Comparison of ENCODE assay signal across 14 cellular contexts in genomic region chr6:20266851-20267608, GRCh38. TPM values are rescaled to one million over a fixed set of nuclear protein-coding genes. Genes with fewer than 3 reads are reported as not detected.
DNase-seq lines count a peak whose midpoint lies in the region; ATAC-seq, FAIRE-seq and TF ChIP-seq lines count a peak whose summit lies in the region.
"Had no signal": no experiment of that assay in that cellular context is flagged by ENCODE, and none has a peak within 500 bp of the region (broad histone marks: within the 10 kb centered on the region; RNA-seq: fewer than 3 reads in every experiment).

No MANE protein-coding gene starts in this region.

- intact Hi-C loops in CD14-positive monocyte (cut with micrococcal nuclease) (no loop called here), HepG2 (cut with micrococcal nuclease; ENCODE audit: unreplicated experiment) (loop anchor here (10.0 kb wide), 1 partner anchor 962 kb away; no protein-coding TSS in a partner anchor)

- H3K79me2 ChIP-seq in HepG2 (ENCODE audit: insufficient read depth, low read length), result no peaks in the 10 kb centered on the region

- no peak overlapping the region for H3K27ac ChIP-seq in HepG2 (ENCODE audit: extremely low read length, insufficient read depth, low read length)

- DNase-seq in CD14-positive monocyte (ENCODE audit: low spot score) (no peak), T-helper 17 cell (no peak), HepG2 (ENCODE audit: low spot score) (no peak), NCI-H2196 (lab: John Stamatoyannopoulos, UW; ENCODE audit: unreplicated experiment) (no peak), Kasumi-1 (lab: John Stamatoyannopoulos, UW) (no peak)
- DNase-seq in effector CD4-positive, alpha-beta T cell, result no peak
- DNase-seq: activated CD8-positive, alpha-beta memory T cell treated with anti-CD3 and anti-CD28 coated beads, Interleukin-2, amount 10 ng/mL, durations not matched to agents 7 days and 5 days; CD4-positive, alpha-beta T cell; left cardiac atrium; NCI-H1436 had no signal

- in situ Hi-C loops in HepG2 (cut with HindIII; ENCODE audit: extremely low pct_ligation_motif_present, low pct_unique_long_range_greater_than_20kb), result no loop called here

- no peaks in the 10 kb centered on the region for H3K9me3 ChIP-seq in T-helper 17 cell (ENCODE audit: control insufficient read depth, low read length, poor library complexity, severe bottlenecking)
- H3K9me3 ChIP-seq in HepG2 (ENCODE audit: low read length), result 0 out of 2 replicates have a peak, but pooled peaks cover 4% of the 10 kb centered on the region

- TF ChIP-seq POLR2A in HepG2 (IDR thresholded peaks at IDR 0.05; ENCODE audit: insufficient read depth in 1 of 2, low read depth in 2 of 2, low read length in 2 of 2), result no peak

- no peak for FAIRE-seq in HepG2 (lab: Jason Lieb, UNC)
- FAIRE-seq: GM18507 had no signal

- no peaks in the 10 kb centered on the region for H4K20me1 ChIP-seq in HepG2 (ENCODE audit: insufficient read depth, low read length)

- no peak for TF ChIP-seq RAD21 in HepG2 (CRISPR knock-in tag; IDR thresholded peaks at IDR 0.05)

- no peak overlapping the region for H3K9ac ChIP-seq in HepG2 (ENCODE audit: insufficient read depth, low read depth, low read length)

- no peaks in the 10 kb centered on the region; a peak in 1 of 5 replicates for H3K27me3 ChIP-seq in HepG2 (ENCODE audit: control insufficient read depth in 1 of 2, insufficient read depth in 2 of 2, low read length in 2 of 2)

- CTCF ChIA-PET in HepG2 (lab: Yijun Ruan, JAX; ENCODE audit: low intra/inter-chr PET ratio, low total read pairs), result no interaction called here

- H3K27ac Mint-ChIP-seq in CD14-positive monocyte, result peak overlapping the region in 5 of 7 donors; percentile 16 to 79 (median 41)
- no peak overlapping the region for H3K27ac Mint-ChIP-seq in T-helper 17 cell
- H3K27ac Mint-ChIP-seq: activated CD8-positive, alpha-beta memory T cell treated with anti-CD3 and anti-CD28 coated beads, Interleukin-2, amount 10 ng/mL, durations not matched to agents 7 days and 5 days; brain; CD4-positive, alpha-beta T cell had no signal

- H3K4me3 Mint-ChIP-seq in CD14-positive monocyte, result peak overlapping the region in 1 of 2 donors; percentile 31
- H3K4me3 Mint-ChIP-seq in T-helper 17 cell, result peak overlapping the region; percentile 51
- H3K4me3 Mint-ChIP-seq: activated CD8-positive, alpha-beta memory T cell treated with anti-CD3 and anti-CD28 coated beads, Interleukin-2, amount 10 ng/mL, durations not matched to agents 7 days and 5 days; brain; CD4-positive, alpha-beta T cell had no signal

- H2AFZ ChIP-seq in HepG2 (ENCODE audit: low read length), result no peak overlapping the region

- H3K36me3 Mint-ChIP-seq in CD14-positive monocyte, result no peaks in the 10 kb centered on the region
- peaks cover 5% of the 10 kb centered on the region for H3K36me3 Mint-ChIP-seq in T-helper 17 cell (ENCODE audit: low read depth)
- H3K36me3 Mint-ChIP-seq: activated CD8-positive, alpha-beta memory T cell treated with anti-CD3 and anti-CD28 coated beads, Interleukin-2, amount 10 ng/mL, durations not matched to agents 7 days and 5 days; brain had no signal

- TF ChIP-seq EP300 in HepG2 (IDR thresholded peaks at IDR 0.05; ENCODE audit: low read depth in 2 of 2, low read length in 2 of 2) (no peak), HepG2 (CRISPR knock-in tag; IDR thresholded peaks at IDR 0.05; ENCODE audit: borderline replicate concordance) (no peak)

- ATAC-seq in GM18511 (IDR thresholded peaks at IDR 0.05; ENCODE audit: unreplicated experiment), result peak; percentile 82
- ATAC-seq in HG03159 (IDR thresholded peaks at IDR 0.05; ENCODE audit: unreplicated experiment), result peak; percentile 75
- ATAC-seq in T-helper 17 cell, result peak; percentile 35
- no peak for ATAC-seq in HepG2
- ATAC-seq: activated CD8-positive, alpha-beta memory T cell treated with anti-CD3 and anti-CD28 coated beads, Interleukin-2, amount 10 ng/mL, durations not matched to agents 7 days and 5 days; left cardiac atrium had no signal

- peaks cover 0 to 2% (median 0%) of the 10 kb centered on the region in 3 donors for H3K27me3 Mint-ChIP-seq in CD14-positive monocyte (ENCODE audit: low read depth in 3 of 3)
- H3K27me3 Mint-ChIP-seq in T-helper 17 cell, result peaks cover 4% of the 10 kb centered on the region
- H3K27me3 Mint-ChIP-seq: brain had no signal

- TF ChIP-seq CTCF in CD14-positive monocyte (IDR thresholded peaks at IDR 0.05) (no peak), HepG2 (CRISPR knock-in tag; IDR thresholded peaks at IDR 0.05) (no peak)

- H3K9me3 Mint-ChIP-seq in CD14-positive monocyte, result peaks cover 0 to 6% (median 3%) of the 10 kb centered on the region in 7 donors
- H3K9me3 Mint-ChIP-seq: CD4-positive, alpha-beta T cell had no signal

- H3K4me2 ChIP-seq in HepG2 (ENCODE audit: low read depth, low read length), result no peak overlapping the region

- no peaks in the 10 kb centered on the region for H3K4me1 ChIP-seq in HepG2 (ENCODE audit: insufficient read depth, low read length)

- 47% methylated on average over 11 of the region's 11 CpGs for WGBS in HepG2 (ENCODE audit: low lambda C conversion rate)

- no peak overlapping the region for H3K4me3 ChIP-seq in HepG2 (replicated peaks in 1 of 3; ENCODE audit: insufficient read depth in 1 of 3, low read depth in 2 of 3, low read length in 3 of 3)

- H3K36me3 ChIP-seq in HepG2 (replicated peaks in 1 of 2; ENCODE audit: control insufficient read depth in 1 of 2, insufficient read depth in 2 of 2, low read length in 2 of 2), result no peaks in the 10 kb centered on the region

- peaks cover 13% of the 10 kb centered on the region for H3K4me1 Mint-ChIP-seq in CD14-positive monocyte
- peaks cover 4% of the 10 kb centered on the region for H3K4me1 Mint-ChIP-seq in T-helper 17 cell

- no TSS peak for BruUV-seq in HepG2 (replicated peaks; lab: Mats Ljungman, UMichigan)

- POLR2A ChIA-PET in HepG2 (lab: Yijun Ruan, JAX), result no interaction called here

TF ChIP-seq in HepG2, 621 proteins besides CTCF, POLR2A, EP300 and RAD21:
- no peak for TF ChIP-seq JUN (CRISPR knock-in tag; IDR thresholded peaks at IDR 0.05)
TF ChIP-seq in HepG2: peak in this region for 0.

RNA-seq across cellular contexts. Expression of gene MBOAT1, which starts 54.8 kb away (rescaled TPM):
- polyA plus RNA-seq in CD14-positive monocyte, result 1 to 10 TPM; 6.8 to 8.1 TPM
- total RNA-seq in T-helper 17 cell, result 10 to 100 TPM; 20.6 to 25.9 TPM
- total RNA-seq in HepG2 (2016; rRNA removed; fragmentation: Illumina TruSeq; extraction: Trizol), result not detected in 2 replicates
- total RNA-seq in HepG2 (2016; cell fraction: cytosol; rRNA removed; fragmentation: Illumina TruSeq; extraction: Trizol; ENCODE audit: low read depth), result not detected in 2 replicates
- total RNA-seq in HepG2 (2016; cell fraction: insoluble cytoplasmic fraction; rRNA removed; fragmentation: Illumina TruSeq; extraction: Trizol), result 0.06 TPM in 1 of 2 replicates, not detected in the other
- total RNA-seq in HepG2 (2016; cell fraction: membrane; rRNA removed; fragmentation: Illumina TruSeq; extraction: Trizol), result not detected in 2 replicates
- total RNA-seq in HepG2 (2016; cell fraction: nucleus; rRNA removed; fragmentation: Illumina TruSeq; extraction: Trizol), result not detected in 2 replicates
- 0.04 TPM in 1 of 2 replicates, not detected in the other for polyA plus RNA-seq in HepG2 (2011; rRNA removed)
- polyA plus RNA-seq in HepG2 (2011; cell fraction: cytosol; rRNA removed), result not detected in 2 replicates
- polyA plus RNA-seq in HepG2 (2011; cell fraction: nucleus; rRNA removed), result not detected in 2 replicates
- polyA plus RNA-seq in HepG2 (2012), result not detected in 2 replicates
- not detected in 2 replicates for polyA plus RNA-seq in HepG2 (2016; cell fraction: cytosol; fragmentation: Illumina TruSeq; extraction: Trizol; ENCODE audit: low read depth)
- polyA plus RNA-seq in HepG2 (2016; cell fraction: insoluble cytoplasmic fraction; fragmentation: Illumina TruSeq; extraction: Trizol; ENCODE audit: low read depth), result not detected in 2 replicates
- not detected in 2 replicates for polyA plus RNA-seq in HepG2 (2016; cell fraction: membrane; fragmentation: Illumina TruSeq; extraction: Trizol; ENCODE audit: low read depth)
- polyA plus RNA-seq in HepG2 (2016; cell fraction: nucleus; fragmentation: Illumina TruSeq; extraction: Trizol; ENCODE audit: insufficient read depth, low read depth), result not detected in 2 replicates
- polyA minus RNA-seq in HepG2 (2011; rRNA and poly(A)+ RNA removed; ENCODE audit: low replicate concordance), result 13.9 TPM in 1 of 2 replicates, not detected in the other
- polyA minus RNA-seq in HepG2 (2011; cell fraction: cytosol; rRNA and poly(A)+ RNA removed), result not detected in 2 replicates
- not detected in 2 replicates for polyA minus RNA-seq in HepG2 (2011; cell fraction: nucleus; rRNA and poly(A)+ RNA removed)

Comparison
In these comparisons a context has a peak if more than half of its experiments do, and no peak if none do; other contexts are left out.
1. RNA of gene MBOAT1, which starts 54.8 kb away (total RNA-seq): 20.6 to 25.9 TPM in T-helper 17 cell; 0.06 TPM in HepG2; every median in the first group is over 10 times any median in the second.